Comparison of ENCODE assay signal across 25 cellular contexts in genomic region chr1:218475699-218476098, GRCh38.
A peak's percentile ranks its signal among the peaks of the same experiment; 100 is the strongest.
DNase-seq lines count a peak whose midpoint lies in the region; ATAC-seq and TF ChIP-seq lines count a peak whose summit lies in the region.
"Had no signal": no experiment of that assay in that cellular context is flagged by ENCODE, and none has a peak within 500 bp of the region (broad histone marks: within the 10 kb centered on the region; RNA-seq: fewer than 3 reads in every experiment).

No MANE protein-coding gene starts in this region.

- H3K27ac ChIP-seq in GM23248: no peak overlapping the region
- peak overlapping the region; percentile 77 for H3K27ac ChIP-seq in mesenchymal stem cell (ENCODE audit: low read length, poor library complexity, severe bottlenecking)
- H3K27ac ChIP-seq in sigmoid colon: peak overlapping the region in 3 of 4 donors; percentile 17 to 86 (median 55)
- H3K27ac ChIP-seq: neutrophil had no signal

- in situ Hi-C loops in GM23248 (cut with MboI): no loop called here

- TF ChIP-seq CTCF in sigmoid colon (IDR thresholded peaks at IDR 0.05): no peak

- H3K18ac ChIP-seq in mesenchymal stem cell (ENCODE audit: low read depth in 1 of 2, low read length in 2 of 2): no peak overlapping the region

- no peak overlapping the region for H4K91ac ChIP-seq in mesenchymal stem cell (ENCODE audit: low read length)

- no peak for DNase-seq in GM23248
- no peak for DNase-seq in mesenchymal stem cell
- no peak for DNase-seq in sigmoid colon
- DNase-seq in activated gamma-delta T cell (lab: John Stamatoyannopoulos, UW): no peak
- no peak for DNase-seq in NCI-H510A treated with DMSO at 0.1 percent for 48 hours (lab: John Stamatoyannopoulos, UW)
- DNase-seq: activated CD4-positive, alpha-beta T cell treated with anti-CD3 and anti-CD28 coated beads, Interleukin-2, amount 50 U/mL, for 1 hour; activated naive CD4-positive, alpha-beta T cell; activated T-cell treated with anti-CD3 and anti-CD28 coated beads, Interleukin-2, amount 50 U/mL, for 4 hours; BE2C; CD8-positive, alpha-beta memory T cell; DMS153; effector memory CD4-positive, alpha-beta T cell; erythroblast; H7; heart right ventricle; NCI-H1105 treated with DMSO at 0.1 percent for 48 hours; NCI-H2081; Right ventricle myocardium superior; small intestine; stimulated activated CD4-positive, alpha-beta T cell treated with anti-CD3 and anti-CD28 coated beads, Interleukin-2, amount 100 ng/mL, for 24 hours; transverse colon had no signal

- no peaks in the 10 kb centered on the region for H3K9me3 ChIP-seq in GM23248 (ENCODE audit: low read depth)
- H3K9me3 ChIP-seq in mesenchymal stem cell (ENCODE audit: control insufficient read depth, low read length): no peaks in the 10 kb centered on the region
- no peaks in the 10 kb centered on the region for H3K9me3 ChIP-seq in sigmoid colon
- H3K9me3 ChIP-seq: BE2C, heart right ventricle, neutrophil, transverse colon had no signal

- H3K79me2 ChIP-seq in GM23248 (ENCODE audit: insufficient read depth): no peaks in the 10 kb centered on the region

- H3K9ac ChIP-seq in GM23248: no peak overlapping the region
- no peak overlapping the region for H3K9ac ChIP-seq in mesenchymal stem cell (ENCODE audit: low read length)

- H2BK120ac ChIP-seq in mesenchymal stem cell (ENCODE audit: low read depth, low read length): no peak overlapping the region

- H4K8ac ChIP-seq in mesenchymal stem cell (ENCODE audit: low read length): no peak overlapping the region

- H3K9me2 ChIP-seq in GM23248 (ENCODE audit: insufficient read depth): no peaks in the 10 kb centered on the region

- no peak for TF ChIP-seq EP300 in sigmoid colon (IDR thresholded peaks at IDR 0.05)

- H3K4me3 ChIP-seq in GM23248 (no peak overlapping the region), mesenchymal stem cell (ENCODE audit: insufficient read depth in 1 of 2, low read depth in 1 of 2, low read length in 2 of 2) (no peak overlapping the region), sigmoid colon (no peak overlapping the region)
- H3K4me3 ChIP-seq: heart right ventricle, transverse colon had no signal

- no peak overlapping the region for H3K23ac ChIP-seq in mesenchymal stem cell (ENCODE audit: low read length in 2 of 2)

- H2BK15ac ChIP-seq in mesenchymal stem cell (ENCODE audit: low read depth, poor library complexity, severe bottlenecking): no peak overlapping the region

- ATAC-seq in SK-N-SH treated with all-trans-retinoic acid at 6 μM for 48 hours (peak; percentile 3; the same call in 2 of the 3 replicates), HG03159 (IDR thresholded peaks at IDR 0.05; ENCODE audit: unreplicated experiment) (no peak), GM21515 (IDR thresholded peaks at IDR 0.05; ENCODE audit: unreplicated experiment) (no peak)
- ATAC-seq: activated T-cell treated with anti-CD3 and anti-CD28 coated beads, Interleukin-2, amount 50 U/mL, for 4 hours had no signal

- H2BK12ac ChIP-seq in mesenchymal stem cell (ENCODE audit: low read length in 2 of 2): peak overlapping the region in 1 of 2 experiments; percentile 28

- H3K27me3 ChIP-seq in GM23248 (replicated peaks; ENCODE audit: insufficient read depth) (no peaks in the 10 kb centered on the region), mesenchymal stem cell (ENCODE audit: control insufficient read depth in 1 of 2, insufficient read depth in 1 of 2, low read length in 2 of 2) (no peaks in the 10 kb centered on the region), sigmoid colon (no peaks in the 10 kb centered on the region)
- H3K27me3 ChIP-seq: BE2C, heart right ventricle, neutrophil, transverse colon had no signal

- no peak overlapping the region for H2AFZ ChIP-seq in GM23248
- no peak overlapping the region for H2AFZ ChIP-seq in mesenchymal stem cell (ENCODE audit: low read depth, low read length)

- peak overlapping the region; percentile 89 for H2BK5ac ChIP-seq in mesenchymal stem cell (ENCODE audit: low read depth, low read length, poor library complexity, severe bottlenecking)

- peak overlapping the region; percentile 95 for H2AK5ac ChIP-seq in mesenchymal stem cell (ENCODE audit: low read length, severe bottlenecking)

- no peak for TF ChIP-seq POLR2A in sigmoid colon (IDR thresholded peaks at IDR 0.05)

- no peak overlapping the region for H3K4ac ChIP-seq in mesenchymal stem cell (ENCODE audit: low read depth in 1 of 2, low read length in 2 of 2)

- no peaks in the 10 kb centered on the region for H3K79me1 ChIP-seq in mesenchymal stem cell (replicated peaks; ENCODE audit: low read length, poor library complexity, severe bottlenecking)

- H3K14ac ChIP-seq in mesenchymal stem cell (ENCODE audit: low read length in 2 of 2): no peak overlapping the region

- H4K20me1 ChIP-seq in GM23248 (ENCODE audit: insufficient read depth): no peaks in the 10 kb centered on the region

- peak overlapping the region; percentile 60 for H3K4me2 ChIP-seq in GM23248 (ENCODE audit: unreplicated experiment)
- H3K4me2 ChIP-seq in mesenchymal stem cell (ENCODE audit: low read length, poor library complexity, severe bottlenecking): no peak overlapping the region

- WGBS in GM23248 (ENCODE audit: low coverage in 1 of 2, low lambda C conversion rate in 2 of 2, missing lambda C conversion rate in 2 of 2), 2 experiments: 100% methylated on average over 1 of the region's 1 CpG
- 92% methylated on average over 1 of the region's 1 CpG for WGBS in mesenchymal stem cell
- 74 to 88% methylated on average over 1 of the region's 1 CpG for WGBS in sigmoid colon, 2 donors

- H3K36me3 ChIP-seq in GM23248 (ENCODE audit: low read depth) (no peaks in the 10 kb centered on the region), mesenchymal stem cell (ENCODE audit: control insufficient read depth in 1 of 2, insufficient read depth in 2 of 2, low read depth in 1 of 2, low read length in 2 of 2) (no peaks in the 10 kb centered on the region), sigmoid colon (no peaks in the 10 kb centered on the region)
- H3K36me3 ChIP-seq: BE2C, heart right ventricle, neutrophil, transverse colon had no signal

- H3K4me1 ChIP-seq in GM23248 (ENCODE audit: insufficient read depth): peaks cover 52% of the 10 kb centered on the region
- H3K4me1 ChIP-seq in mesenchymal stem cell (ENCODE audit: control insufficient read depth, insufficient read depth, low read depth, low read length): peaks cover 3% of the 10 kb centered on the region
- H3K4me1 ChIP-seq in sigmoid colon: peaks cover 0 to 40% (median 27%) of the 10 kb centered on the region in 4 donors
- H3K4me1 ChIP-seq: BE2C had no signal

- peaks cover 38% of the 10 kb centered on the region for H3F3A ChIP-seq in GM23248 (ENCODE audit: insufficient read depth)

- intact Hi-C loops in sigmoid colon (cut with DNase I): no loop called here

TF ChIP-seq in SK-N-SH treated with all-trans-retinoic acid at 6 μM for 48 hours, 23 proteins besides CTCF, POLR2A, EP300 and RAD21 (continues in another document):
- no peak for TF ChIP-seq ZNF565 (CRISPR knock-in tag; conservative IDR thresholded peaks at IDR 0.05; ENCODE audit: low read depth)
- no peak for TF ChIP-seq CSRNP3 (CRISPR knock-in tag; IDR thresholded peaks at IDR 0.05)
- TF ChIP-seq ZC3H10 (CRISPR knock-in tag; IDR thresholded peaks at IDR 0.05): no peak
- no peak for TF ChIP-seq TCF4 (CRISPR knock-in tag; IDR thresholded peaks at IDR 0.05; ENCODE audit: borderline replicate concordance)
- no peak for TF ChIP-seq ISL1 (CRISPR knock-in tag; IDR thresholded peaks at IDR 0.05)
- no peak for TF ChIP-seq POU6F1 (CRISPR knock-in tag; IDR thresholded peaks at IDR 0.05; ENCODE audit: borderline replicate concordance, low read depth)
- no peak for TF ChIP-seq TOX (CRISPR knock-in tag; IDR thresholded peaks at IDR 0.05; ENCODE audit: borderline replicate concordance)
